ENCODE assay signal across 1 cellular context in genomic region chr1:52842643-52843310, GRCh38.
TF ChIP-seq lines count a peak whose summit lies in the region.

Gene ZYG11A (plus strand): TSS chr1:52842760. CDS start chr1:52842884, 124 bp downstream.

TF ChIP-seq in HEK293, 187 proteins besides CTCF, POLR2A, EP300 and RAD21 (continued from another document):
- TF ChIP-seq AEBP2 (tag by site-specific recombination; IDR thresholded peaks at IDR 0.05; ENCODE audit: borderline replicate concordance), result no peak
- TF ChIP-seq ZNF155 (tag by site-specific recombination; IDR thresholded peaks at IDR 0.05), result no peak
- TF ChIP-seq ZBTB8A (tag by site-specific recombination; IDR thresholded peaks at IDR 0.05), result peak; percentile 99
- TF ChIP-seq ZNF266 (tag by site-specific recombination; IDR thresholded peaks at IDR 0.05; ENCODE audit: low read depth), result no peak
- no peak for TF ChIP-seq ZNF138 (tag by site-specific recombination; IDR thresholded peaks at IDR 0.05; ENCODE audit: borderline replicate concordance)
- peak; percentile 66 for TF ChIP-seq GLIS2 (tag by site-specific recombination; IDR thresholded peaks at IDR 0.05)
- TF ChIP-seq GLI2 (tag by site-specific recombination; IDR thresholded peaks at IDR 0.05; ENCODE audit: borderline replicate concordance, low read depth), result no peak
- TF ChIP-seq ZNF529 (tag by site-specific recombination; IDR thresholded peaks at IDR 0.05; ENCODE audit: insufficient replicate concordance), result no peak
- TF ChIP-seq ZNF391 (tag by site-specific recombination; IDR thresholded peaks at IDR 0.05; ENCODE audit: borderline replicate concordance, low read depth), result no peak
- no peak for TF ChIP-seq ZNF610 (tag by site-specific recombination; IDR thresholded peaks at IDR 0.05; ENCODE audit: borderline replicate concordance)
- TF ChIP-seq TCF7L2 (IDR thresholded peaks at IDR 0.05; ENCODE audit: borderline replicate concordance, low read depth, low read length), result peak; percentile 89
- no peak for TF ChIP-seq ZNF48 (tag by site-specific recombination; IDR thresholded peaks at IDR 0.05)
- peak; percentile 88 for TF ChIP-seq KLF1 (tag by site-specific recombination; IDR thresholded peaks at IDR 0.05)
- no peak for TF ChIP-seq ZNF513 (tag by site-specific recombination; IDR thresholded peaks at IDR 0.05)
- no peak for TF ChIP-seq ZNF148 (tag by site-specific recombination; IDR thresholded peaks at IDR 0.05; ENCODE audit: borderline replicate concordance)
- TF ChIP-seq, protein P1, sequence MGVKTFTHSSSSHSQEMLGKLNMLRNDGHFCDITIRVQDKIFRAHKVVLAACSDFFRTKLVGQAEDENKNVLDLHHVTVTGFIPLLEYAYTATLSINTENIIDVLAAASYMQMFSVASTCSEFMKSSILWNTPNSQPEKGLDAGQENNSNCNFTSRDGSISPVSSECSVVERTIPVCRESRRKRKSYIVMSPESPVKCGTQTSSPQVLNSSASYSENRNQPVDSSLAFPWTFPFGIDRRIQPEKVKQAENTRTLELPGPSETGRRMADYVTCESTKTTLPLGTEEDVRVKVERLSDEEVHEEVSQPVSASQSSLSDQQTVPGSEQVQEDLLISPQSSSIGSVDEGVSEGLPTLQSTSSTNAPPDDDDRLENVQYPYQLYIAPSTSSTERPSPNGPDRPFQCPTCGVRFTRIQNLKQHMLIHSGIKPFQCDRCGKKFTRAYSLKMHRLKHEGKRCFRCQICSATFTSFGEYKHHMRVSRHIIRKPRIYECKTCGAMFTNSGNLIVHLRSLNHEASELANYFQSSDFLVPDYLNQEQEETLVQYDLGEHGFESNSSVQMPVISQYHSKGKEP (tag by site-specific recombination; IDR thresholded peaks at IDR 0.05), result no peak
- TF ChIP-seq, protein P2, sequence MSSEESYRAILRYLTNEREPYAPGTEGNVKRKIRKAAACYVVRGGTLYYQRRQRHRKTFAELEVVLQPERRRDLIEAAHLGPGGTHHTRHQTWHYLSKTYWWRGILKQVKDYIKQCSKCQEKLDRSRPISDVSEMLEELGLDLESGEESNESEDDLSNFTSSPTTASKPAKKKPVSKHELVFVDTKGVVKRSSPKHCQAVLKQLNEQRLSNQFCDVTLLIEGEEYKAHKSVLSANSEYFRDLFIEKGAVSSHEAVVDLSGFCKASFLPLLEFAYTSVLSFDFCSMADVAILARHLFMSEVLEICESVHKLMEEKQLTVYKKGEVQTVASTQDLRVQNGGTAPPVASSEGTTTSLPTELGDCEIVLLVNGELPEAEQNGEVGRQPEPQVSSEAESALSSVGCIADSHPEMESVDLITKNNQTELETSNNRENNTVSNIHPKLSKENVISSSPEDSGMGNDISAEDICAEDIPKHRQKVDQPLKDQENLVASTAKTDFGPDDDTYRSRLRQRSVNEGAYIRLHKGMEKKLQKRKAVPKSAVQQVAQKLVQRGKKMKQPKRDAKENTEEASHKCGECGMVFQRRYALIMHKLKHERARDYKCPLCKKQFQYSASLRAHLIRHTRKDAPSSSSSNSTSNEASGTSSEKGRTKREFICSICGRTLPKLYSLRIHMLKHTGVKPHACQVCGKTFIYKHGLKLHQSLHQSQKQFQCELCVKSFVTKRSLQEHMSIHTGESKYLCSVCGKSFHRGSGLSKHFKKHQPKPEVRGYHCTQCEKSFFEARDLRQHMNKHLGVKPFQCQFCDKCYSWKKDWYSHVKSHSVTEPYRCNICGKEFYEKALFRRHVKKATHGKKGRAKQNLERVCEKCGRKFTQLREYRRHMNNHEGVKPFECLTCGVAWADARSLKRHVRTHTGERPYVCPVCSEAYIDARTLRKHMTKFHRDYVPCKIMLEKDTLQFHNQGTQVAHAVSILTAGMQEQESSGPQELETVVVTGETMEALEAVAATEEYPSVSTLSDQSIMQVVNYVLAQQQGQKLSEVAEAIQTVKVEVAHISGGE (tag by site-specific recombination; conservative IDR thresholded peaks at IDR 0.05; ENCODE audit: low read depth), result no peak
- TF ChIP-seq ZNF449 (tag by site-specific recombination; IDR thresholded peaks at IDR 0.05), result peak; percentile 82
- peak; percentile 64 for TF ChIP-seq ZNF341 (tag by site-specific recombination; IDR thresholded peaks at IDR 0.05; ENCODE audit: low read depth)
- TF ChIP-seq ZBTB21 (tag by site-specific recombination; IDR thresholded peaks at IDR 0.05), result no peak
- TF ChIP-seq ZNF23 (tag by site-specific recombination; IDR thresholded peaks at IDR 0.05; ENCODE audit: borderline replicate concordance), result no peak
- peak; percentile 47; the same call in 1 of the 2 replicates for TF ChIP-seq FEZF1 (tag by site-specific recombination; IDR thresholded peaks at IDR 0.05)
- no peak for TF ChIP-seq ZNF239 (tag by site-specific recombination; IDR thresholded peaks at IDR 0.05)
- TF ChIP-seq ZNF335 (tag by site-specific recombination; conservative IDR thresholded peaks at IDR 0.05), result peak; percentile 39
- TF ChIP-seq, protein P3, sequence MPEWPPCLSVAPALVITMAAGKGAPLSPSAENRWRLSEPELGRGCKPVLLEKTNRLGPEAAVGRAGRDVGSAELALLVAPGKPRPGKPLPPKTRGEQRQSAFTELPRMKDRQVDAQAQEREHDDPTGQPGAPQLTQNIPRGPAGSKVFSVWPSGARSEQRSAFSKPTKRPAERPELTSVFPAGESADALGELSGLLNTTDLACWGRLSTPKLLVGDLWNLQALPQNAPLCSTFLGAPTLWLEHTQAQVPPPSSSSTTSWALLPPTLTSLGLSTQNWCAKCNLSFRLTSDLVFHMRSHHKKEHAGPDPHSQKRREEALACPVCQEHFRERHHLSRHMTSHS (tag by site-specific recombination; IDR thresholded peaks at IDR 0.05), result no peak
- no peak for TF ChIP-seq RBAK (tag by site-specific recombination; IDR thresholded peaks at IDR 0.05)
- TF ChIP-seq, protein P4, sequence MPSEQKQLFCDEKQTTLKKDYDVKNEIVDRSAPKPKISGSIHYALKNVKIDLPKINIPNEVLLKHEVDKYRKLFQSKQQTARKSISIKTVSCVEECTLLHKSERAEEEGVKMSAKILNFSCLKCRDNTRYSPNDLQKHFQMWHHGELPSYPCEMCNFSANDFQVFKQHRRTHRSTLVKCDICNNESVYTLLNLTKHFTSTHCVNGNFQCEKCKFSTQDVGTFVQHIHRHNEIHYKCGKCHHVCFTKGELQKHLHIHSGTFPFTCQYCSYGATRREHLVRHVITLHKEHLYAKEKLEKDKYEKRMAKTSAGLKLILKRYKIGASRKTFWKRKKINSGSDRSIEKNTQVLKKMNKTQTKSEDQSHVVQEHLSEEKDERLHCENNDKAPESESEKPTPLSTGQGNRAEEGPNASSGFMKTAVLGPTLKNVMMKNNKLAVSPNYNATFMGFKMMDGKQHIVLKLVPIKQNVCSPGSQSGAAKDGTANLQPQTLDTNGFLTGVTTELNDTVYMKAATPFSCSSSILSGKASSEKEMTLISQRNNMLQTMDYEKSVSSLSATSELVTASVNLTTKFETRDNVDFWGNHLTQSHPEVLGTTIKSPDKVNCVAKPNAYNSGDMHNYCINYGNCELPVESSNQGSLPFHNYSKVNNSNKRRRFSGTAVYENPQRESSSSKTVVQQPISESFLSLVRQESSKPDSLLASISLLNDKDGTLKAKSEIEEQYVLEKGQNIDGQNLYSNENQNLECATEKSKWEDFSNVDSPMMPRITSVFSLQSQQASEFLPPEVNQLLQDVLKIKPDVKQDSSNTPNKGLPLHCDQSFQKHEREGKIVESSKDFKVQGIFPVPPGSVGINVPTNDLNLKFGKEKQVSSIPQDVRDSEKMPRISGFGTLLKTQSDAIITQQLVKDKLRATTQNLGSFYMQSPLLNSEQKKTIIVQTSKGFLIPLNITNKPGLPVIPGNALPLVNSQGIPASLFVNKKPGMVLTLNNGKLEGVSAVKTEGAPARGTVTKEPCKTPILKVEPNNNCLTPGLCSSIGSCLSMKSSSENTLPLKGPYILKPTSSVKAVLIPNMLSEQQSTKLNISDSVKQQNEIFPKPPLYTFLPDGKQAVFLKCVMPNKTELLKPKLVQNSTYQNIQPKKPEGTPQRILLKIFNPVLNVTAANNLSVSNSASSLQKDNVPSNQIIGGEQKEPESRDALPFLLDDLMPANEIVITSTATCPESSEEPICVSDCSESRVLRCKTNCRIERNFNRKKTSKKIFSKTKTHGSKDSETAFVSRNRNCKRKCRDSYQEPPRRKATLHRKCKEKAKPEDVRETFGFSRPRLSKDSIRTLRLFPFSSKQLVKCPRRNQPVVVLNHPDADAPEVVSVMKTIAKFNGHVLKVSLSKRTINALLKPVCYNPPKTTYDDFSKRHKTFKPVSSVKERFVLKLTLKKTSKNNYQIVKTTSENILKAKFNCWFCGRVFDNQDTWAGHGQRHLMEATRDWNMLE (tag by site-specific recombination; conservative IDR thresholded peaks at IDR 0.05; ENCODE audit: low read depth), result no peak
- no peak for TF ChIP-seq ZNF112 (tag by site-specific recombination; IDR thresholded peaks at IDR 0.05)
- no peak for TF ChIP-seq ZNF366 (tag by site-specific recombination; conservative IDR thresholded peaks at IDR 0.05)
- no peak for TF ChIP-seq ZNF350 (tag by site-specific recombination; IDR thresholded peaks at IDR 0.05)
